In genomic region chr17:75012320-75013076, GRCh38 we compare ENCODE assay signal across 8 cellular contexts. TPM values are rescaled to one million over a fixed set of nuclear protein-coding genes. Genes with fewer than 3 reads are reported as not detected.
DNase-seq lines count a peak whose midpoint lies in the region; ATAC-seq and TF ChIP-seq lines count a peak whose summit lies in the region.

MRPL58 (plus strand) TSS chr17:75012670; CDS start chr17:75012687, 17 bp downstream.

- no peaks in the 10 kb centered on the region for H3K9me3 Mint-ChIP-seq in activated B cell treated with CpG ODN at 0.5 μM for 24 hours

- CTCF ChIA-PET in AG04449 (lab: Yijun Ruan, JAX) (interaction anchor here (0.6 to 5.0 kb wide), 28 partner anchors 10 to 267 kb away, joined by 3 to 74 read pairs (median 4); partner anchors contain the start of genes CDR2L, NT5C, OTOP2 and USH1G), activated B cell treated with CpG ODN at 0.5 μM for 24 hours (lab: Charles Lee) (interaction anchor here (0.6 to 3.7 kb wide), 12 partner anchors 12 to 189 kb away, joined by 3 to 33 read pairs (median 3); partner anchors contain the start of genes ATP5PD, CDR2L and KCTD2)

- peak; percentile 78 for ATAC-seq in GM18861 (IDR thresholded peaks at IDR 0.05; ENCODE audit: unreplicated experiment)
- ATAC-seq in HG03095 (IDR thresholded peaks at IDR 0.05; ENCODE audit: unreplicated experiment): peak; percentile 80
- peak; percentile 95 for ATAC-seq in activated B cell treated with CpG ODN at 0.5 μM for 24 hours (ENCODE audit: low read depth)

- DNase-seq in AG04449 (ENCODE audit: low read depth, low spot score) (no peak), NCI-H2196 (lab: John Stamatoyannopoulos, UW; ENCODE audit: unreplicated experiment) (peak; percentile 88), activated B cell treated with CpG ODN at 0.5 μM for 24 hours (peak; percentile 78), caudate nucleus (lab: John Stamatoyannopoulos, UW) (peak in 58 of 61 donors; percentile 32 to 90 (median 77)), islet precursor cell (peak; percentile 95)
- peak; percentile 77 for DNase-seq in stimulated activated CD4-positive, alpha-beta T cell treated with anti-CD3 and anti-CD28 coated beads, Interleukin-12 subunit alpha, Interleukin-12 subunit beta, amount 100 ng/mL, for 4 hours

- no peaks in the 10 kb centered on the region for H3K27me3 Mint-ChIP-seq in activated B cell treated with CpG ODN at 0.5 μM for 24 hours

- H3K27ac Mint-ChIP-seq in activated B cell treated with CpG ODN at 0.5 μM for 24 hours: peak within 1 kb of the TSS; percentile 89

- peak within 1 kb of the TSS; percentile 91 for H3K27ac ChIP-seq in caudate nucleus (ENCODE audit: low read depth, low read length)

- H3K4me1 Mint-ChIP-seq in activated B cell treated with CpG ODN at 0.5 μM for 24 hours: peaks cover 29% of the 10 kb centered on the region

- peak within 1 kb of the TSS; percentile 97 for H3K4me3 Mint-ChIP-seq in activated B cell treated with CpG ODN at 0.5 μM for 24 hours

- intact Hi-C loops in activated B cell treated with CpG ODN at 0.5 μM for 24 hours (cut with micrococcal nuclease): loop anchor here (1.0 kb wide), 6 partner anchors 20 to 119 kb away; partner anchors contain the start of genes CDR2L, KCTD2 and NT5C

- H3K36me3 Mint-ChIP-seq in activated B cell treated with CpG ODN at 0.5 μM for 24 hours (ENCODE audit: low read depth): peaks cover 24% of the 10 kb centered on the region

- POLR2A ChIA-PET in AG04449 (lab: Yijun Ruan, JAX): interaction anchor here (0.9 to 3.3 kb wide), 12 partner anchors 10 to 142 kb away, joined by 3 to 45 read pairs (median 4); partner anchors contain the start of genes ATP5PD, CDR2L, JPT1 and KCTD2
- POLR2A ChIA-PET in activated B cell treated with CpG ODN at 0.5 μM for 24 hours (lab: Charles Lee): interaction anchor here (0.5 to 3.0 kb wide), 33 partner anchors 13 to 1264 kb away, joined by 3 to 28 read pairs (median 4); partner anchors contain the start of genes ARMC7, ATP5PD, CDR2L and FDXR

- TF ChIP-seq CTCF in AG04449 (IDR thresholded peaks at IDR 0.05; ENCODE audit: insufficient read depth, low read length, missing control alignments): peak; percentile 70
- TF ChIP-seq CTCF in activated B cell treated with CpG ODN at 0.5 μM for 24 hours (IDR thresholded peaks at IDR 0.05): no peak

- peak within 1 kb of the TSS; percentile 86 for H3K4me3 ChIP-seq in AG04449 (ENCODE audit: low read depth, low read length)

RNA-seq across cellular contexts. Expression of gene MRPL58, which starts in this region (rescaled TPM):
- total RNA-seq in activated B cell treated with CpG ODN at 0.5 μM for 24 hours: 28.4 and 31.8 TPM in 2 replicates
